In the genomic region with DNA sequence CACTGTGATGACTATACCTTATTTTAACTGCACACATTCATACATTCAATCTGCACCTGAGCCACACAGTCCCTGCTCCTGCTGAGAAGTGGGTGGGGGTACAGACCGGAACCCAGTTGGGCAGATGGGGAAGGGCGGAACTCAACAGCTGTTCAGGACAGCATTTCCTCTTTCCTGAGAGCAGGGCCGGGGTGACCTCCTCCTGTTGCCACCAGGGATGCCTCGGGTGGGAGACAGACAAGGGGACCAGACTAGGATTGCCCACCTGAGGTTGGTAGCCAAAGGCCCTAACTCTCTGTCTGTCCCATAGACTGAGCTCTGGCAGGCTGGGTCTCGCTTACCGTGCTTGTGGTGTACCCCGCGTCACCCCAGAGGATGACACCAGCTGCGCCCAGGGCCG, we compare ENCODE assay signal across 16 cellular contexts. TPM values are rescaled to one million over a fixed set of nuclear protein-coding genes. Genes with fewer than 3 reads are reported as not detected.
DNase-seq lines count a peak whose midpoint lies in the region; ATAC-seq, FAIRE-seq and TF ChIP-seq lines count a peak whose summit lies in the region.
"Had no signal": no experiment of that assay in that cellular context is flagged by ENCODE, and none has a peak within 500 bp of the region (broad histone marks: within the 10 kb centered on the region; RNA-seq: fewer than 3 reads in every experiment).

No MANE protein-coding gene starts in this region.

- peaks cover 7% of the 10 kb centered on the region for H3K9me3 Mint-ChIP-seq in nephron progenitor cell
- H3K9me3 Mint-ChIP-seq: activated naive CD4-positive, alpha-beta T cell treated with anti-CD3 and anti-CD28 coated beads, Interleukin-2, amount 50 U/mL, for 72 hours had no signal

- BruUV-seq in endothelial cell of umbilical vein (replicated peaks; lab: Mats Ljungman, UMichigan), result no TSS peak

- DNase-seq in NT2/D1 (ENCODE audit: low read depth, low spot score) (no peak), endothelial cell of umbilical vein (ENCODE audit: low read depth, low spot score) (no peak), nephron progenitor cell (no peak), RKO (ENCODE audit: low spot score) (no peak), NCI-H1105 treated with DMSO at 0.1 percent for 48 hours (lab: John Stamatoyannopoulos, UW) (no peak), T-helper 17 cell (no peak), activated gamma-delta T cell (lab: John Stamatoyannopoulos, UW) (no peak)
- DNase-seq: dorsolateral prefrontal cortex, head of caudate nucleus, mammary epithelial cell, MV-4-11, NCI-H446 treated with DMSO at 0.1 percent for 48 hours had no signal

- no peaks in the 10 kb centered on the region for H3K9me1 ChIP-seq in endothelial cell of umbilical vein (replicated peaks; ENCODE audit: control insufficient read depth, extremely low read depth, insufficient read depth, low read length)

- peaks cover 19 to 60% (median 50%) of the 10 kb centered on the region in 11 experiments; a peak in 19 of 22 replicates for H3K36me3 ChIP-seq in BLaER1 treated with 17β-estradiol and CSF1 and Interleukin-3, amounts not matched to agents 10 nM and 100 nM
- peaks cover 65% of the 10 kb centered on the region for H3K36me3 ChIP-seq in NT2/D1 (ENCODE audit: insufficient read depth, insufficient read length, low read length)
- H3K36me3 ChIP-seq in endothelial cell of umbilical vein (ENCODE audit: control insufficient read depth in 2 of 2, extremely low read depth in 1 of 2, insufficient read depth in 2 of 2, low read length in 2 of 2), result peaks cover 17 to 47% of the 10 kb centered on the region in 2 experiments

- POLR2A ChIA-PET in endothelial cell of umbilical vein (lab: Charles Lee), result interaction anchor here (0.6 to 0.8 kb wide), 2 partner anchors 9 to 56 kb away, joined by 3 to 7 read pairs; partner anchors contain the start of gene TUSC2

- no peaks in the 10 kb centered on the region for H3K27me3 ChIP-seq in BLaER1 treated with 17β-estradiol and CSF1 and Interleukin-3, amounts not matched to agents 10 nM and 100 nM
- H3K27me3 ChIP-seq in NT2/D1 (ENCODE audit: insufficient read depth, insufficient read length) (no peaks in the 10 kb centered on the region), endothelial cell of umbilical vein (ENCODE audit: control insufficient read depth in 2 of 2, insufficient read depth in 2 of 2, low read length in 2 of 2) (no peaks in the 10 kb centered on the region)
- H3K27me3 ChIP-seq: dorsolateral prefrontal cortex, SJSA1 had no signal

- peaks cover 59 to 65% (median 63%) of the 10 kb centered on the region in 10 experiments for H3K4me1 ChIP-seq in BLaER1 treated with 17β-estradiol and CSF1 and Interleukin-3, amounts not matched to agents 10 nM and 100 nM
- H3K4me1 ChIP-seq in NT2/D1 (ENCODE audit: insufficient read depth, insufficient read length), result peaks cover 50% of the 10 kb centered on the region
- peaks cover 55% of the 10 kb centered on the region for H3K4me1 ChIP-seq in endothelial cell of umbilical vein (ENCODE audit: control insufficient read depth, extremely low read depth, insufficient read depth, low read length)

- TF ChIP-seq CTCF in endothelial cell of umbilical vein (IDR thresholded peaks at IDR 0.05; ENCODE audit: extremely low read depth in 1 of 2, insufficient read depth in 1 of 2, low read depth in 1 of 2, low read length in 2 of 2), result no peak
- no peak for TF ChIP-seq CTCF in nephron progenitor cell (IDR thresholded peaks at IDR 0.05)

- H3K27ac Mint-ChIP-seq in nephron progenitor cell, result no peak overlapping the region
- no peak overlapping the region for H3K27ac Mint-ChIP-seq in T-helper 17 cell
- H3K27ac Mint-ChIP-seq: activated naive CD4-positive, alpha-beta T cell treated with anti-CD3 and anti-CD28 coated beads, Interleukin-2, amount 50 U/mL, for 72 hours had no signal

- H4K20me1 ChIP-seq in BLaER1 treated with 17β-estradiol and CSF1 and Interleukin-3, amounts not matched to agents 10 nM and 100 nM, result peaks cover 0 to 47% (median 41%) of the 10 kb centered on the region in 11 experiments; a peak in 17 of 22 replicates
- H4K20me1 ChIP-seq in endothelial cell of umbilical vein (replicated peaks; ENCODE audit: control insufficient read depth, extremely low read depth, insufficient read depth, low read length), result no peaks in the 10 kb centered on the region

- intact Hi-C loops in endothelial cell of umbilical vein (cut with micrococcal nuclease), result no loop called here

- TF ChIP-seq POLR2A in endothelial cell of umbilical vein (IDR thresholded peaks at IDR 0.05; ENCODE audit: low read depth, low read length), result peak; percentile 2

- peak overlapping the region in 5 of 11 experiments; percentile 15 to 35 (median 32); a peak in 4 of 22 replicates for H3K27ac ChIP-seq in BLaER1 treated with 17β-estradiol and CSF1 and Interleukin-3, amounts not matched to agents 10 nM and 100 nM
- no peak overlapping the region for H3K27ac ChIP-seq in endothelial cell of umbilical vein (ENCODE audit: insufficient read depth, low read depth, low read length)
- H3K27ac ChIP-seq: SJSA1 had no signal

- no peaks in the 10 kb centered on the region for H3K9me3 ChIP-seq in BLaER1 treated with 17β-estradiol and CSF1 and Interleukin-3, amounts not matched to agents 10 nM and 100 nM (replicated peaks in 1 of 11)
- H3K9me3 ChIP-seq in NT2/D1 (ENCODE audit: insufficient read depth, low read length) (no peaks in the 10 kb centered on the region), endothelial cell of umbilical vein (replicated peaks; ENCODE audit: control insufficient read depth, insufficient read depth, low read length) (no peaks in the 10 kb centered on the region), T-helper 17 cell (ENCODE audit: control insufficient read depth, low read length, poor library complexity, severe bottlenecking) (no peaks in the 10 kb centered on the region)
- H3K9me3 ChIP-seq: SJSA1 had no signal

- H3K4me3 Mint-ChIP-seq in nephron progenitor cell (peak overlapping the region; percentile 95), T-helper 17 cell (no peak overlapping the region)

- peak overlapping the region in 5 of 10 experiments; percentile 7 to 51 (median 16); a peak in 7 of 20 replicates for H3K4me3 ChIP-seq in BLaER1 treated with 17β-estradiol and CSF1 and Interleukin-3, amounts not matched to agents 10 nM and 100 nM
- H3K4me3 ChIP-seq in NT2/D1 (ENCODE audit: insufficient read length, low read depth), result no peak overlapping the region
- H3K4me3 ChIP-seq in endothelial cell of umbilical vein (replicated peaks in 1 of 3; ENCODE audit: insufficient read depth in 1 of 3, low read depth in 1 of 3, low read length in 3 of 3), result peak overlapping the region in 2 of 3 experiments; percentile 11 to 89
- H3K4me3 ChIP-seq: SJSA1 had no signal

- H3K9ac ChIP-seq in BLaER1 treated with 17β-estradiol and CSF1 and Interleukin-3, amounts not matched to agents 10 nM and 100 nM, result peak overlapping the region; percentile 8 to 99 (median 93); a peak in 16 of 22 replicates
- H3K9ac ChIP-seq in NT2/D1 (ENCODE audit: insufficient read length, low read depth), result peak overlapping the region; percentile 57
- H3K9ac ChIP-seq in endothelial cell of umbilical vein (replicated peaks; ENCODE audit: extremely low read depth, insufficient read depth, low read length), result no peak overlapping the region

- peaks cover 52% of the 10 kb centered on the region for H3K79me2 ChIP-seq in endothelial cell of umbilical vein (ENCODE audit: control insufficient read depth, insufficient read depth, low read length)

- no peak overlapping the region for H2AFZ ChIP-seq in endothelial cell of umbilical vein (ENCODE audit: low read depth, low read length)

- dilution Hi-C loops in endothelial cell of umbilical vein (cut with MboI; ENCODE audit: extremely low pct_ligation_motif_present, low sequenced_read_pairs), result no loop called here

- CTCF ChIA-PET in endothelial cell of umbilical vein (lab: Charles Lee), result interaction anchor here (1.6 to 1.7 kb wide), 2 partner anchors 15 to 19 kb away, joined by 3 to 6 read pairs; partner anchors contain the start of genes HYAL1, HYAL3 and NAA80

- H3K36me3 Mint-ChIP-seq in nephron progenitor cell (ENCODE audit: low read depth) (peaks cover 42% of the 10 kb centered on the region), T-helper 17 cell (ENCODE audit: low read depth) (no peaks in the 10 kb centered on the region)
- H3K36me3 Mint-ChIP-seq: activated naive CD4-positive, alpha-beta T cell treated with anti-CD3 and anti-CD28 coated beads, Interleukin-2, amount 50 U/mL, for 72 hours had no signal

- peak; percentile 12 for FAIRE-seq in endothelial cell of umbilical vein (lab: Jason Lieb, UNC)

- no peak for ATAC-seq in T-helper 17 cell
- ATAC-seq: activated naive CD4-positive, alpha-beta T cell treated with anti-CD3 and anti-CD28 coated beads, Interleukin-2, amount 50 U/mL, for 72 hours; sciatic nerve had no signal

- H3K4me1 Mint-ChIP-seq in nephron progenitor cell (peaks cover 61% of the 10 kb centered on the region), T-helper 17 cell (peaks cover 33% of the 10 kb centered on the region)

- H3K27me3 Mint-ChIP-seq in nephron progenitor cell (ENCODE audit: low read depth, poor library complexity) (peaks cover 9% of the 10 kb centered on the region), T-helper 17 cell (no peaks in the 10 kb centered on the region)

- peak overlapping the region; percentile 90 to 99 (median 97) for H3K4me2 ChIP-seq in BLaER1 treated with 17β-estradiol and CSF1 and Interleukin-3, amounts not matched to agents 10 nM and 100 nM
- H3K4me2 ChIP-seq in endothelial cell of umbilical vein (ENCODE audit: insufficient read depth, low read length), result peak overlapping the region; percentile 69

RNA-seq across cellular contexts. Expression of gene HYAL2, which starts 3.9 kb away (rescaled TPM):
- 266 and 279 TPM in 2 replicates for total RNA-seq in endothelial cell of umbilical vein
- 970 and 1,145 TPM in 2 replicates for polyA plus RNA-seq in endothelial cell of umbilical vein
- 537 and 563 TPM in 2 replicates for polyA plus RNA-seq in endothelial cell of umbilical vein (2011; cell fraction: cytosol; rRNA removed)
- polyA plus RNA-seq in endothelial cell of umbilical vein (2011; cell fraction: nucleus; rRNA removed), result 347 and 354 TPM in 2 replicates
- polyA plus RNA-seq in endothelial cell of umbilical vein (2012), result 266 and 312 TPM in 2 replicates
- 480 and 514 TPM in 2 replicates for polyA minus RNA-seq in endothelial cell of umbilical vein
- polyA minus RNA-seq in endothelial cell of umbilical vein (2011; cell fraction: cytosol; rRNA and poly(A)+ RNA removed), result 26.4 TPM
- 150 and 202 TPM in 2 replicates for polyA minus RNA-seq in endothelial cell of umbilical vein (2011; cell fraction: nucleus; rRNA and poly(A)+ RNA removed)
- total RNA-seq in T-helper 17 cell, result 1 to 10 TPM; 1.6 to 2.1 TPM

RNA-seq across cellular contexts. Expression of gene TUSC2, which starts 9.4 kb away (rescaled TPM):
- total RNA-seq in endothelial cell of umbilical vein (30.0 and 31.0 TPM in 2 replicates), T-helper 17 cell (10 to 100 TPM; 17.7 to 18.0 TPM)
- 84.8 and 89.0 TPM in 2 replicates for polyA plus RNA-seq in endothelial cell of umbilical vein
- 42.4 and 49.4 TPM in 2 replicates for polyA plus RNA-seq in endothelial cell of umbilical vein (2011; cell fraction: cytosol; rRNA removed)
- polyA plus RNA-seq in endothelial cell of umbilical vein (2011; cell fraction: nucleus; rRNA removed), result 22.3 and 23.0 TPM in 2 replicates
- polyA plus RNA-seq in endothelial cell of umbilical vein (2012), result 32.4 and 32.5 TPM in 2 replicates
- polyA minus RNA-seq in endothelial cell of umbilical vein, result 30.9 and 33.5 TPM in 2 replicates
- polyA minus RNA-seq in endothelial cell of umbilical vein (2011; cell fraction: cytosol; rRNA and poly(A)+ RNA removed), result 10.3 TPM
- polyA minus RNA-seq in endothelial cell of umbilical vein (2011; cell fraction: nucleus; rRNA and poly(A)+ RNA removed), result 8.5 and 9.1 TPM in 2 replicates

RNA-seq across cellular contexts. Expression of gene HYAL1, which starts 15.2 kb away (rescaled TPM):
- 1.6 and 2.2 TPM in 2 replicates for total RNA-seq in endothelial cell of umbilical vein
- polyA plus RNA-seq in endothelial cell of umbilical vein, result 3.3 and 3.8 TPM in 2 replicates
- 1.7 and 1.8 TPM in 2 replicates for polyA plus RNA-seq in endothelial cell of umbilical vein (2011; cell fraction: cytosol; rRNA removed)
- polyA plus RNA-seq in endothelial cell of umbilical vein (2011; cell fraction: nucleus; rRNA removed), result 3.6 and 3.7 TPM in 2 replicates
- 0.65 and 0.68 TPM in 2 replicates for polyA plus RNA-seq in endothelial cell of umbilical vein (2012)
- 2.3 and 4.3 TPM in 2 replicates for polyA minus RNA-seq in endothelial cell of umbilical vein
- polyA minus RNA-seq in endothelial cell of umbilical vein (2011; cell fraction: cytosol; rRNA and poly(A)+ RNA removed), result 27.9 TPM
- 2.5 and 4.9 TPM in 2 replicates for polyA minus RNA-seq in endothelial cell of umbilical vein (2011; cell fraction: nucleus; rRNA and poly(A)+ RNA removed)
- under 1 TPM in 1 of 2 donors, not detected in 1; 0.44 TPM for total RNA-seq in T-helper 17 cell

RNA-seq across cellular contexts. Expression of gene HYAL3, which starts 19.4 kb away (rescaled TPM):
- total RNA-seq in endothelial cell of umbilical vein, result 3.8 and 4.8 TPM in 2 replicates
- polyA plus RNA-seq in endothelial cell of umbilical vein, result 11.5 and 12.8 TPM in 2 replicates
- 8.1 TPM in 2 replicates for polyA plus RNA-seq in endothelial cell of umbilical vein (2011; cell fraction: cytosol; rRNA removed)
- polyA plus RNA-seq in endothelial cell of umbilical vein (2011; cell fraction: nucleus; rRNA removed), result 6.4 and 8.0 TPM in 2 replicates
- polyA plus RNA-seq in endothelial cell of umbilical vein (2012), result 4.0 and 5.3 TPM in 2 replicates
- 4.0 and 5.6 TPM in 2 replicates for polyA minus RNA-seq in endothelial cell of umbilical vein
- 23.4 TPM for polyA minus RNA-seq in endothelial cell of umbilical vein (2011; cell fraction: cytosol; rRNA and poly(A)+ RNA removed)
- 0.96 and 2.4 TPM in 2 replicates for polyA minus RNA-seq in endothelial cell of umbilical vein (2011; cell fraction: nucleus; rRNA and poly(A)+ RNA removed)
- 1 to 10 TPM; 2.7 to 3.7 TPM for total RNA-seq in T-helper 17 cell

RNA-seq across cellular contexts. Expression of gene NAA80, which starts 19.4 kb away (rescaled TPM):
- total RNA-seq in endothelial cell of umbilical vein (9.0 and 9.7 TPM in 2 replicates), T-helper 17 cell (10 to 100 TPM; 35.3 to 42.9 TPM)
- polyA plus RNA-seq in endothelial cell of umbilical vein, result 13.1 and 17.7 TPM in 2 replicates
- 5.4 and 6.5 TPM in 2 replicates for polyA plus RNA-seq in endothelial cell of umbilical vein (2011; cell fraction: cytosol; rRNA removed)
- polyA plus RNA-seq in endothelial cell of umbilical vein (2011; cell fraction: nucleus; rRNA removed), result 16.1 and 21.1 TPM in 2 replicates
- polyA plus RNA-seq in endothelial cell of umbilical vein (2012), result 8.5 and 8.6 TPM in 2 replicates
- polyA minus RNA-seq in endothelial cell of umbilical vein, result 6.2 and 6.8 TPM in 2 replicates
- 7.5 TPM for polyA minus RNA-seq in endothelial cell of umbilical vein (2011; cell fraction: cytosol; rRNA and poly(A)+ RNA removed)
- 4.4 and 5.0 TPM in 2 replicates for polyA minus RNA-seq in endothelial cell of umbilical vein (2011; cell fraction: nucleus; rRNA and poly(A)+ RNA removed)

Comparison
In these comparisons a context has a peak if more than half of its experiments do, and no peak if none do; other contexts are left out.
1. RNA of gene HYAL2, which starts 3.9 kb away (total RNA-seq): 266 to 279 TPM in endothelial cell of umbilical vein; 1.6 to 2.1 TPM in T-helper 17 cell; every median in the first group is over 10 times any median in the second.